In the genomic region with DNA sequence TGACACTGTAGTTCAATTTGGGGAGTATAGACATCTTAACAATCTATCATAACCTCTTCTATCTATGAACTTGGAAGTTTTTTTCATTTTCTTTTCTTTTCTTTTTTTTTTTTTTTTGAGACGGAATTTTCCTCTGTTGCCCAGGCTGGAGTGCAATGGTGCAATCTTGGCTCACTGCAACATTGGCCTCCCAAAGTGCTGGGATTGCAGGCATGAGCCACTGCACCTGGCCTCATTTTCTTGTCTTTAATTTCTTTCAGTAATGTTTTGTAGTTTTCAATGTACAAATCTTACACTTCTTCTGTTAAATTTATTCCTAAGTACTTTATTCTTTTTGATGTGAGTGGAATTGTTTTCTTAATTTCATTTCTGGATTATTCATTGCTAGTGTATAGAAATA, we compare ENCODE assay signal across 13 cellular contexts.
"Had no signal": no experiment of that assay in that cellular context is flagged by ENCODE, and none has a peak within 500 bp of the region (broad histone marks: within the 10 kb centered on the region; RNA-seq: fewer than 3 reads in every experiment).

No MANE protein-coding gene starts in this region.

- H3K27ac Mint-ChIP-seq: activated CD4-positive, alpha-beta memory T cell treated with anti-CD3 and anti-CD28 coated beads for 36 hours; activated CD8-positive, alpha-beta memory T cell treated with anti-CD3 and anti-CD28 coated beads, Interleukin-2, amount 10 ng/mL, durations not matched to agents 7 days and 5 days; T-helper 17 cell had no signal

- ATAC-seq: activated CD8-positive, alpha-beta memory T cell treated with anti-CD3 and anti-CD28 coated beads, Interleukin-2, amount 10 ng/mL, durations not matched to agents 7 days and 5 days; left colon; T-helper 17 cell had no signal

- H3K4me3 ChIP-seq: stomach, testis had no signal

- H3K4me1 ChIP-seq: testis had no signal

- H3K9me3 ChIP-seq: stomach, testis had no signal

- H3K4me3 Mint-ChIP-seq: activated CD4-positive, alpha-beta memory T cell treated with anti-CD3 and anti-CD28 coated beads for 36 hours; activated CD8-positive, alpha-beta memory T cell treated with anti-CD3 and anti-CD28 coated beads, Interleukin-2, amount 10 ng/mL, durations not matched to agents 7 days and 5 days; central memory CD8-positive, alpha-beta T cell; T-helper 17 cell had no signal

- DNase-seq: activated CD4-positive, alpha-beta memory T cell treated with anti-CD3 and anti-CD28 coated beads for 36 hours; activated CD8-positive, alpha-beta memory T cell treated with anti-CD3 and anti-CD28 coated beads, Interleukin-2, amount 10 ng/mL, durations not matched to agents 7 days and 5 days; activated naive CD4-positive, alpha-beta T cell treated with anti-CD3 and anti-CD28 coated beads, Interleukin-2, amount 50 U/mL, for 16 hours; activated T-cell treated with anti-CD3 and anti-CD28 coated beads, Interleukin-2, amount 50 U/mL, for 1 hour; effector CD8-positive, alpha-beta T cell; left colon; mammary epithelial cell; posterior cingulate gyrus; stomach; T-helper 17 cell; testis; WERI-Rb-1 had no signal

- H3K9me3 Mint-ChIP-seq: activated CD4-positive, alpha-beta memory T cell treated with anti-CD3 and anti-CD28 coated beads for 36 hours; central memory CD8-positive, alpha-beta T cell had no signal

- H3K36me3 Mint-ChIP-seq: activated CD4-positive, alpha-beta memory T cell treated with anti-CD3 and anti-CD28 coated beads for 36 hours; activated CD8-positive, alpha-beta memory T cell treated with anti-CD3 and anti-CD28 coated beads, Interleukin-2, amount 10 ng/mL, durations not matched to agents 7 days and 5 days had no signal

- H3K36me3 ChIP-seq: stomach, WERI-Rb-1 had no signal

- H3K4me1 Mint-ChIP-seq: activated CD8-positive, alpha-beta memory T cell treated with anti-CD3 and anti-CD28 coated beads, Interleukin-2, amount 10 ng/mL, durations not matched to agents 7 days and 5 days had no signal

- H3K27me3 ChIP-seq: stomach, testis had no signal

- H3K27ac ChIP-seq: stomach, testis, WERI-Rb-1 had no signal
